1 cellular context compared by ENCODE assay signal in the genomic region with DNA sequence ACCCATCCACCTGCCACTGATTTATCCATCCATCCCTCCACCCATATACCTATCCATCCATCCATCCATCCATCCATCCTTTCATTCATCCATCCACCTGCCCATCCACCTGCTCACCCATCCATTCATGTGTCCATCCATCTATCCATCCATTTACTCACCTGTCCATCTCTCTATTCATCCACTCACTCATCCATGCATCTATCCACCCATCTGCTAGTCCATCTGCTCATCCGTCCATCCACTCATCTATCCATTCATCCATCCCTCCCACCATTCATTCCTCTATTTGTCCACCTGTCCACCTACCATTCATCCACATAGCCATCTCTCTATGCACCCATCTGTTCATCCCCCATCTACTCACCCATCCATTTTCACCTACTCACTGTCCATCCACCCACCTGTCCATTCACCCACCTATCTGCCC.
TF ChIP-seq lines count a peak whose summit lies in the region.

No MANE protein-coding gene starts in this region.

TF ChIP-seq in K562, 482 proteins besides CTCF, POLR2A, EP300 and RAD21 (continued from another document):
- peak; percentile 56; the same call in 1 of the 2 replicates for TF ChIP-seq NKRF (IDR thresholded peaks at IDR 0.05; ENCODE audit: borderline replicate concordance)
- TF ChIP-seq DNMT1 (IDR thresholded peaks at IDR 0.05) = peak; percentile 51; the same call in 1 of the 2 replicates
- no peak for TF ChIP-seq ZNF239 (CRISPR knock-in tag; IDR thresholded peaks at IDR 0.05)
- TF ChIP-seq U2AF1 (optimal IDR thresholded peaks at IDR 0.05; ENCODE audit: low read depth, low read length) = no peak
- no peak for TF ChIP-seq STAG1 (CRISPR knock-in tag; IDR thresholded peaks at IDR 0.05; ENCODE audit: borderline replicate concordance)
- no peak for TF ChIP-seq FOXP4 (CRISPR knock-in tag; IDR thresholded peaks at IDR 0.05; ENCODE audit: borderline replicate concordance)
- TF ChIP-seq, protein P1, sequence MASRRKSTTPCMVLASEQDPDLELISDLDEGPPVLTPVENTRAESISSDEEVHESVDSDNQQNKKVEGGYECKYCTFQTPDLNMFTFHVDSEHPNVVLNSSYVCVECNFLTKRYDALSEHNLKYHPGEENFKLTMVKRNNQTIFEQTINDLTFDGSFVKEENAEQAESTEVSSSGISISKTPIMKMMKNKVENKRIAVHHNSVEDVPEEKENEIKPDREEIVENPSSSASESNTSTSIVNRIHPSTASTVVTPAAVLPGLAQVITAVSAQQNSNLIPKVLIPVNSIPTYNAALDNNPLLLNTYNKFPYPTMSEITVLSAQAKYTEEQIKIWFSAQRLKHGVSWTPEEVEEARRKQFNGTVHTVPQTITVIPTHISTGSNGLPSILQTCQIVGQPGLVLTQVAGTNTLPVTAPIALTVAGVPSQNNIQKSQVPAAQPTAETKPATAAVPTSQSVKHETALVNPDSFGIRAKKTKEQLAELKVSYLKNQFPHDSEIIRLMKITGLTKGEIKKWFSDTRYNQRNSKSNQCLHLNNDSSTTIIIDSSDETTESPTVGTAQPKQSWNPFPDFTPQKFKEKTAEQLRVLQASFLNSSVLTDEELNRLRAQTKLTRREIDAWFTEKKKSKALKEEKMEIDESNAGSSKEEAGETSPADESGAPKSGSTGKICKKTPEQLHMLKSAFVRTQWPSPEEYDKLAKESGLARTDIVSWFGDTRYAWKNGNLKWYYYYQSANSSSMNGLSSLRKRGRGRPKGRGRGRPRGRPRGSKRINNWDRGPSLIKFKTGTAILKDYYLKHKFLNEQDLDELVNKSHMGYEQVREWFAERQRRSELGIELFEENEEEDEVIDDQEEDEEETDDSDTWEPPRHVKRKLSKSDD (conservative IDR thresholded peaks at IDR 0.05; ENCODE audit: low read length) = no peak
